ENCODE assay signal across 8 cellular contexts in genomic region chr10:34427158-34427910, GRCh38.
DNase-seq lines count a peak whose midpoint lies in the region; FAIRE-seq and TF ChIP-seq lines count a peak whose summit lies in the region.
"Not testable (repeated sequence)": the region's sequence is repeated elsewhere in the genome, so short reads cannot be mapped to it uniquely, and the experiment has no call there.

No MANE protein-coding gene starts in this region.

- not testable (repeated sequence) for H2AFZ ChIP-seq in smooth muscle cell (ENCODE audit: low read depth)

- H3K27me3 Mint-ChIP-seq in glutamatergic neuron (ENCODE audit: unreplicated experiment); mesothelial cell of epicardium (ENCODE audit: low read depth): not testable (repeated sequence)

- H3K27me3 ChIP-seq in HUES6 (ENCODE audit: control insufficient read depth, insufficient read depth, low read length); bronchial epithelial cell (ENCODE audit: control insufficient read depth, insufficient read depth, low read length); smooth muscle cell (ENCODE audit: low read depth): not testable (repeated sequence)

- not testable (repeated sequence) for H3K4me2 ChIP-seq in smooth muscle cell

- not testable (repeated sequence) for H3K9me3 ChIP-seq in HUES6 (ENCODE audit: control insufficient read depth, insufficient read depth, low read depth, low read length); smooth muscle cell (replicated peaks; ENCODE audit: low read depth)

- not testable (repeated sequence) for FAIRE-seq in bronchial epithelial cell (lab: Jason Lieb, UNC)

- peak; percentile 79 for DNase-seq in DMS53 treated with DMSO at 0.1 percent for 48 hours (lab: John Stamatoyannopoulos, UW; ENCODE audit: unreplicated experiment)
- peak; percentile 60 for DNase-seq in NCI-H748 (lab: John Stamatoyannopoulos, UW; ENCODE audit: unreplicated experiment)
- peak; percentile 44 for DNase-seq in bronchial epithelial cell (ENCODE audit: low read depth)
- peak; percentile 27 for DNase-seq in glutamatergic neuron
- peak; percentile 75 for DNase-seq in islet precursor cell
- DNase-seq in mesothelial cell of epicardium (ENCODE audit: low spot score in 2 of 2, unreplicated experiment in 2 of 2); smooth muscle cell (lab: John Stamatoyannopoulos, UW; ENCODE audit: unreplicated experiment): not testable (repeated sequence)

- H3K9me3 Mint-ChIP-seq in glutamatergic neuron (ENCODE audit: unreplicated experiment); mesothelial cell of epicardium: not testable (repeated sequence)

- not testable (repeated sequence) for H3F3A ChIP-seq in smooth muscle cell (ENCODE audit: low read depth)

- H3K79me2 ChIP-seq in smooth muscle cell (ENCODE audit: low read depth), result not testable (repeated sequence)

- not testable (repeated sequence) for TF ChIP-seq CTCF in bronchial epithelial cell (IDR thresholded peaks at IDR 0.05; ENCODE audit: insufficient read depth, low read length, severe bottlenecking); glutamatergic neuron (IDR thresholded peaks at IDR 0.05; ENCODE audit: partially characterized antibody, unreplicated experiment); mesothelial cell of epicardium (IDR thresholded peaks at IDR 0.05; ENCODE audit: unreplicated experiment); smooth muscle cell (IDR thresholded peaks at IDR 0.05; ENCODE audit: borderline replicate concordance, insufficient read depth, poor library complexity, severe bottlenecking)

- H3K4me3 ChIP-seq in HUES6 (ENCODE audit: low read depth, low read length), result peak overlapping the region; percentile 40; the same call in 1 of the 2 replicates
- H3K4me3 ChIP-seq in bronchial epithelial cell (ENCODE audit: low read depth, low read length), result not testable (repeated sequence)
- H3K4me3 ChIP-seq in smooth muscle cell, result peak overlapping the region; percentile 28

- peaks cover 48% of the 10 kb centered on the region for H3K4me1 ChIP-seq in HUES6 (ENCODE audit: control insufficient read depth, insufficient read depth, low read length)
- not testable (repeated sequence) for H3K4me1 ChIP-seq in smooth muscle cell (ENCODE audit: low read depth)

- H3K9ac ChIP-seq in HUES6 (ENCODE audit: low read length), result peak overlapping the region; percentile 66
- not testable (repeated sequence) for H3K9ac ChIP-seq in smooth muscle cell (ENCODE audit: low read depth)

- peak overlapping the region; percentile 85 for H3K27ac ChIP-seq in HUES6 (ENCODE audit: low read depth, low read length)
- not testable (repeated sequence) for H3K27ac ChIP-seq in smooth muscle cell (ENCODE audit: low read depth)

- not testable (repeated sequence) for H3K36me3 Mint-ChIP-seq in glutamatergic neuron (ENCODE audit: unreplicated experiment); mesothelial cell of epicardium

- H3K36me3 ChIP-seq in HUES6 (ENCODE audit: control insufficient read depth, insufficient read depth, low read length); bronchial epithelial cell (ENCODE audit: control insufficient read depth, insufficient read depth, low read length); smooth muscle cell (ENCODE audit: low read depth): not testable (repeated sequence)

- H3K4me3 Mint-ChIP-seq in glutamatergic neuron (ENCODE audit: unreplicated experiment), result peak overlapping the region; percentile 62
- not testable (repeated sequence) for H3K4me3 Mint-ChIP-seq in mesothelial cell of epicardium

- not testable (repeated sequence) for H3K4me1 Mint-ChIP-seq in glutamatergic neuron (ENCODE audit: low read depth, unreplicated experiment)
- H3K4me1 Mint-ChIP-seq in mesothelial cell of epicardium, result peaks cover 28% of the 10 kb centered on the region

- H4K20me1 ChIP-seq in smooth muscle cell (ENCODE audit: low read depth), result not testable (repeated sequence)

- H3K27ac Mint-ChIP-seq in glutamatergic neuron (ENCODE audit: unreplicated experiment) (peak overlapping the region; percentile 42), mesothelial cell of epicardium (peak overlapping the region; percentile 56)

- WGBS in smooth muscle cell (ENCODE audit: low lambda C conversion rate), result 45% methylated on average over 19 of the region's 20 CpGs
